Comparison of ENCODE assay signal across 1 cellular context in the genomic region with DNA sequence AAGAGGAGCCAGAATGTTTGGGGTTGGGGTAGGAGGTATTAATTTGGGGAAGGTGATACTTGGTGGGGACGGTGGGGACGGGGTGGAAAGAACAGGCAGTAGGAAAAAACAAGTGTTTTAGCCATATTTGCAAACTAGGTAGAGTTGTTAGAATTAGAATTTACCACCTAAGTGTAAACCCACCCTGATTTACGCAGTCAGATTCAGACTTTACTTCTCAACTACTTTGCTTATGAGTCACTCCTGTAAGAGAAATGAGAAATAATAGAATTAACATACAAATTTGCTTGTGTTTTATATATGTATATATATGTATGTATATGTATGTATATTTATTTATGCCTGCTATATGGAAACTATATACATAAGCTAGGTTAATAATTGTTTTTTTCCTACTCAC.
TF ChIP-seq lines count a peak whose summit lies in the region.

No MANE protein-coding gene starts in this region.

TF ChIP-seq in K562, 482 proteins besides CTCF, POLR2A, EP300 and RAD21:
- TF ChIP-seq ZNF140 (CRISPR knock-in tag; IDR thresholded peaks at IDR 0.05): no peak
- TF ChIP-seq RFX5 (IDR thresholded peaks at IDR 0.05; ENCODE audit: low read depth, low read length): no peak
